In genomic region chr9:133162802-133163558, GRCh38 we compare ENCODE assay signal across 8 cellular contexts. TPM values are rescaled to one million over a fixed set of nuclear protein-coding genes. Genes with fewer than 3 reads are reported as not detected.
DNase-seq lines count a peak whose midpoint lies in the region; FAIRE-seq and TF ChIP-seq lines count a peak whose summit lies in the region.

No MANE protein-coding gene starts in this region.

- H3K9me3 ChIP-seq in subcutaneous abdominal adipose tissue (ENCODE audit: control insufficient read depth in 5 of 5, low read length in 5 of 5): no peaks in the 10 kb centered on the region

- H3K4me3 ChIP-seq in astrocyte of the spinal cord (ENCODE audit: low read depth, low read length) (peak overlapping the region; percentile 49), subcutaneous abdominal adipose tissue (ENCODE audit: low read depth in 1 of 5, low read length in 5 of 5) (peak overlapping the region in 4 of 5 donors; percentile 53 to 73 (median 67))

- in situ Hi-C loops in astrocyte of the spinal cord (cut with HindIII; ENCODE audit: low sequenced_read_pairs): no loop called here

- no peak overlapping the region for H3K27ac Mint-ChIP-seq in T-helper 1 cell treated with Interleukin-12 subunit alpha and Interleukin-12 subunit beta and Interleukin-4 antibody, amounts not matched to agents 30 μg/mL and 1 μg/mL, for 36 hours

- peak overlapping the region; percentile 54 for H3K4me3 Mint-ChIP-seq in T-helper 1 cell treated with Interleukin-12 subunit alpha and Interleukin-12 subunit beta and Interleukin-4 antibody, amounts not matched to agents 30 μg/mL and 1 μg/mL, for 36 hours

- FAIRE-seq in H54 (lab: Jason Lieb, UNC): no peak

- TF ChIP-seq CTCF in astrocyte of the spinal cord (IDR thresholded peaks at IDR 0.05; ENCODE audit: low read depth, low read length): no peak

- H3K9me3 Mint-ChIP-seq in T-helper 1 cell treated with Interleukin-12 subunit alpha and Interleukin-12 subunit beta and Interleukin-4 antibody, amounts not matched to agents 30 μg/mL and 1 μg/mL, for 36 hours: no peaks in the 10 kb centered on the region

- H3K9ac ChIP-seq in subcutaneous abdominal adipose tissue (ENCODE audit: low read length in 5 of 5): peak overlapping the region in 4 of 5 donors; percentile 21 to 80 (median 66)

- peaks cover 6% of the 10 kb centered on the region for H3K36me3 Mint-ChIP-seq in T-helper 1 cell treated with Interleukin-12 subunit alpha and Interleukin-12 subunit beta and Interleukin-4 antibody, amounts not matched to agents 30 μg/mL and 1 μg/mL, for 36 hours (ENCODE audit: low read depth)

- H3K27me3 Mint-ChIP-seq in T-helper 1 cell treated with Interleukin-12 subunit alpha and Interleukin-12 subunit beta and Interleukin-4 antibody, amounts not matched to agents 30 μg/mL and 1 μg/mL, for 36 hours (ENCODE audit: low read depth): peaks cover 4% of the 10 kb centered on the region

- no peak overlapping the region for H3K27ac ChIP-seq in subcutaneous abdominal adipose tissue (ENCODE audit: low read depth, low read length)

- DNase-seq in T-helper 1 cell: no peak
- DNase-seq in astrocyte of the spinal cord (ENCODE audit: low read depth, low spot score): no peak
- peak; percentile 43 for DNase-seq in left kidney (ENCODE audit: low read depth, low spot score)
- no peak for DNase-seq in dedifferentiated amniotic fluid mesenchymal stem cell (ENCODE audit: extremely low spot score)
- DNase-seq in H54 (ENCODE audit: insufficient read length, low spot score): no peak
- DNase-seq in HT-29 (ENCODE audit: low spot score): no peak

- no peak for TF ChIP-seq POLR2A in H54 (IDR thresholded peaks at IDR 0.05; ENCODE audit: low read depth, low read length)

- peaks cover 2% of the 10 kb centered on the region for H3K4me1 Mint-ChIP-seq in T-helper 1 cell treated with Interleukin-12 subunit alpha and Interleukin-12 subunit beta and Interleukin-4 antibody, amounts not matched to agents 30 μg/mL and 1 μg/mL, for 36 hours (ENCODE audit: low read depth)

- H3K36me3 ChIP-seq in subcutaneous abdominal adipose tissue (ENCODE audit: control insufficient read depth in 5 of 5, insufficient read depth in 5 of 5, low read length in 5 of 5): peaks cover 0 to 6% (median 0%) of the 10 kb centered on the region in 5 donors

- H3K4me1 ChIP-seq in subcutaneous abdominal adipose tissue (ENCODE audit: control insufficient read depth in 5 of 5, insufficient read depth in 5 of 5, low read length in 5 of 5): peaks cover 2 to 32% (median 21%) of the 10 kb centered on the region in 5 donors

- H3K27me3 ChIP-seq in subcutaneous abdominal adipose tissue (ENCODE audit: control insufficient read depth in 5 of 5, insufficient read depth in 4 of 5, low read length in 5 of 5): peaks cover 0 to 3% (median 0%) of the 10 kb centered on the region in 5 donors

RNA-seq across cellular contexts. Expression of gene GBGT1, which starts 0.7 kb away (rescaled TPM):
- total RNA-seq in HT-29 (2014; rRNA removed; shearing (Covaris generic)): not detected in 2 replicates

RNA-seq across cellular contexts. Expression of gene RALGDS, which starts 41.9 kb away (rescaled TPM):
- total RNA-seq in HT-29 (2014; rRNA removed; shearing (Covaris generic)): 95.0 and 102 TPM in 2 replicates

RNA-seq across cellular contexts. Expression of gene OBP2B, which starts 46.1 kb away (rescaled TPM):
- total RNA-seq in HT-29 (2014; rRNA removed; shearing (Covaris generic)): not detected in 2 replicates
